ENCODE assay signal across 11 cellular contexts in genomic region chr14:61608245-61609142, GRCh38.
DNase-seq lines count a peak whose midpoint lies in the region; ATAC-seq and TF ChIP-seq lines count a peak whose summit lies in the region.
"Had no signal": no experiment of that assay in that cellular context is flagged by ENCODE, and none has a peak within 500 bp of the region (broad histone marks: within the 10 kb centered on the region; RNA-seq: fewer than 3 reads in every experiment).

No MANE protein-coding gene starts in this region.

- H3K9me3 ChIP-seq in heart left ventricle (no peaks in the 10 kb centered on the region), skeletal muscle satellite cell (replicated peaks; ENCODE audit: low read length) (no peaks in the 10 kb centered on the region)
- H3K9me3 ChIP-seq: MG63 had no signal

- intact Hi-C loops in heart left ventricle (cut with DNase I) = no loop called here

- WGBS in heart left ventricle, 4 donors = 55 to 74% (median 64%) methylated on average over 8 of the region's 8 CpGs

- H3K4me2 ChIP-seq in skeletal muscle satellite cell (ENCODE audit: low read length) = peak overlapping the region; percentile 63

- H3K27ac ChIP-seq in heart left ventricle = peak overlapping the region in 4 of 12 donors; percentile 9 to 25 (median 18)

- peak overlapping the region; percentile 83 for H3K9ac ChIP-seq in skeletal muscle satellite cell (ENCODE audit: low read depth, low read length)

- no peak overlapping the region for H3K4me3 ChIP-seq in LNCaP clone FGC (ENCODE audit: low read depth, low read length)
- no peak overlapping the region for H3K4me3 ChIP-seq in heart left ventricle
- peak overlapping the region; percentile 25 for H3K4me3 ChIP-seq in skeletal muscle satellite cell (ENCODE audit: low read length)
- H3K4me3 ChIP-seq: lung, MG63 had no signal

- H3K36me3 ChIP-seq in heart left ventricle = no peaks in the 10 kb centered on the region
- H3K36me3 ChIP-seq in skeletal muscle satellite cell (ENCODE audit: insufficient read depth, low read length) = no peaks in the 10 kb centered on the region
- H3K36me3 ChIP-seq: MG63 had no signal

- TF ChIP-seq POLR2A in heart left ventricle (IDR thresholded peaks at IDR 0.05) = no peak

- TF ChIP-seq CTCF in LNCaP clone FGC (IDR thresholded peaks at IDR 0.05; ENCODE audit: control insufficient read depth, extremely low read depth, insufficient read depth) = no peak
- TF ChIP-seq CTCF in heart left ventricle (IDR thresholded peaks at IDR 0.05) = no peak

- H3K27me3 ChIP-seq in heart left ventricle (no peaks in the 10 kb centered on the region), skeletal muscle satellite cell (ENCODE audit: control insufficient read depth, insufficient read depth, low read length) (no peaks in the 10 kb centered on the region)
- H3K27me3 ChIP-seq: MG63 had no signal

- H3K4me1 ChIP-seq in heart left ventricle (peaks cover 0 to 32% (median 14%) of the 10 kb centered on the region in 12 donors), skeletal muscle satellite cell (ENCODE audit: control insufficient read depth, insufficient read depth, low read length) (peaks cover 46% of the 10 kb centered on the region)

- ATAC-seq in heart left ventricle = peak; percentile 47 to 82 (median 59)
- no peak for ATAC-seq in GM21526 (IDR thresholded peaks at IDR 0.05; ENCODE audit: low FRiP score, unreplicated experiment)

- DNase-seq in LNCaP clone FGC (ENCODE audit: low read depth) (peak; percentile 21), SHP77 treated with DMSO at 0.1 percent for 48 hours (lab: John Stamatoyannopoulos, UW) (peak; percentile 93), heart left ventricle (no peak), activated gamma-delta T cell treated with Interleukin-2 at 50 U/mL for 16 hours (no peak), LoVo (ENCODE audit: low spot score) (no peak)
- DNase-seq in stimulated activated CD4-positive, alpha-beta T cell treated with anti-CD3 and anti-CD28 coated beads, Interleukin-4, amount 100 ng/mL, for 24 hours = no peak
- DNase-seq: activated T-cell treated with anti-CD3 and anti-CD28 coated beads, Interleukin-2, amount 50 U/mL, for 4 hours had no signal

Comparison
In these comparisons a context has a peak if more than half of its experiments do, and no peak if none do; other contexts are left out.
1. DNase-seq: peak in LNCaP clone FGC (single experiment) and SHP77 treated with DMSO at 0.1 percent for 48 hours (single experiment); none in heart left ventricle (0 of 5), activated gamma-delta T cell treated with Interleukin-2 at 50 U/mL for 16 hours (single experiment), stimulated activated CD4-positive, alpha-beta T cell treated with anti-CD3 and anti-CD28 coated beads, Interleukin-4, amount 100 ng/mL, for 24 hours (single experiment) and LoVo (single experiment).